In the genomic region with DNA sequence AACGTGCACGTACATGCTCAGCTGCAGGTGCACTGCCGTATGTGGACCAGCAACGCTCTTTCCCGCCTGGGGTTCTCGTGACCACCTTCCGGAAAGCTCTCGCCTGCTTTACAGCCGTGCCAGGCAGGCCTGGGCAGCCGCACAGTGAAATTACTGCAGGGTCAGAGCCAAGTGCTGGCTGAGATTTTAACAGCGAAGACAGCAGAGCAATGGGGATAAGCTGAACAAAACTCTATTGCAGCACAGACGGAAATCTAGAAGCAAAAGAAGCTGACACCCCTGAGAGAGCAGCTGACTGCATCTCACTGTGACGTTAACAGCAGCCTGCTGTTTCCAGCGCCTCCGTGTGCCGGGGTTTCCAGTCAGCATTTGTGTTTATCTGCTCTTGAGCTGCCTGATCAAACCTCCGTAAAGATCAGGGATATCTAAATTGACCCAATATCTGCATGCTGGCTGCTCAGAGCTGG, we compare ENCODE assay signal across 10 cellular contexts.
A peak's percentile ranks its signal among the peaks of the same experiment; 100 is the strongest.
DNase-seq lines count a peak whose midpoint lies in the region; ATAC-seq lines count a peak whose summit lies in the region.
"Had no signal": no experiment of that assay in that cellular context is flagged by ENCODE, and none has a peak within 500 bp of the region (broad histone marks: within the 10 kb centered on the region; RNA-seq: fewer than 3 reads in every experiment).

No MANE protein-coding gene starts in this region.

- DNase-seq in NCI-H187 treated with DMSO at 0.1 percent for 48 hours (lab: John Stamatoyannopoulos, UW) (peak; percentile 19), dermis blood vessel endothelial cell (peak; percentile 3), mesenchymal stem cell (no peak), mesenteric fat pad (ENCODE audit: low spot score) (no peak)

- H3K27ac Mint-ChIP-seq in activated T-helper 17 cell treated with anti-CD3 and anti-CD28 coated beads, Interleukin-2, amount 50 U/mL, for 72 hours: no peak overlapping the region
- H3K27ac Mint-ChIP-seq: stimulated activated naive CD8-positive, alpha-beta T cell treated with anti-CD3 and anti-CD28 coated beads, Interleukin-15, Interleukin-2, amounts not matched to agents 100 ng/mL and 50 ng/mL, for 24 hours; T-helper 1 cell treated with Interleukin-12 subunit alpha and Interleukin-12 subunit beta and Interleukin-4 antibody, amounts not matched to agents 30 μg/mL and 1 μg/mL, for 36 hours had no signal

- H3K9me3 Mint-ChIP-seq in activated T-helper 17 cell treated with anti-CD3 and anti-CD28 coated beads, Interleukin-2, amount 50 U/mL, for 72 hours: no peaks in the 10 kb centered on the region
- H3K9me3 Mint-ChIP-seq: stimulated activated naive CD8-positive, alpha-beta T cell treated with anti-CD3 and anti-CD28 coated beads, Interleukin-15, Interleukin-2, amounts not matched to agents 100 ng/mL and 50 ng/mL, for 24 hours; T-helper 1 cell treated with Interleukin-12 subunit alpha and Interleukin-12 subunit beta and Interleukin-4 antibody, amounts not matched to agents 30 μg/mL and 1 μg/mL, for 36 hours had no signal

- H3K27ac ChIP-seq in mesenchymal stem cell (ENCODE audit: low read length, poor library complexity, severe bottlenecking) (no peak overlapping the region), stomach smooth muscle (ENCODE audit: low read length) (peak overlapping the region; percentile 88)

- no peak overlapping the region for H3K4ac ChIP-seq in mesenchymal stem cell (ENCODE audit: low read depth in 1 of 2, low read length in 2 of 2)

- no peaks in the 10 kb centered on the region for H3K9me3 ChIP-seq in mesenchymal stem cell (ENCODE audit: control insufficient read depth, low read length)
- H3K9me3 ChIP-seq in stomach smooth muscle (ENCODE audit: control insufficient read depth in 2 of 2, low read length in 2 of 2): no peaks in the 10 kb centered on the region

- no peak overlapping the region for H3K14ac ChIP-seq in mesenchymal stem cell (ENCODE audit: low read length in 2 of 2)

- H2AFZ ChIP-seq in mesenchymal stem cell (ENCODE audit: low read depth, low read length): no peak overlapping the region

- H3K9ac ChIP-seq in mesenchymal stem cell (ENCODE audit: low read length) (peak overlapping the region; percentile 75), stomach smooth muscle (ENCODE audit: low read length in 2 of 2) (peak overlapping the region; percentile 55 to 58)

- WGBS in mesenchymal stem cell: 92% methylated on average over 17 of the region's 17 CpGs

- H3K27me3 Mint-ChIP-seq in activated T-helper 17 cell treated with anti-CD3 and anti-CD28 coated beads, Interleukin-2, amount 50 U/mL, for 72 hours: no peaks in the 10 kb centered on the region

- H3K36me3 Mint-ChIP-seq in activated T-helper 17 cell treated with anti-CD3 and anti-CD28 coated beads, Interleukin-2, amount 50 U/mL, for 72 hours (ENCODE audit: low read depth): no peaks in the 10 kb centered on the region

- no peak overlapping the region for H2BK12ac ChIP-seq in mesenchymal stem cell (ENCODE audit: low read length in 2 of 2)

- peaks cover 14% of the 10 kb centered on the region for H3K4me1 Mint-ChIP-seq in activated T-helper 17 cell treated with anti-CD3 and anti-CD28 coated beads, Interleukin-2, amount 50 U/mL, for 72 hours

- no peaks in the 10 kb centered on the region for H3K27me3 ChIP-seq in mesenchymal stem cell (ENCODE audit: control insufficient read depth in 1 of 2, insufficient read depth in 1 of 2, low read length in 2 of 2)
- H3K27me3 ChIP-seq in stomach smooth muscle (ENCODE audit: control insufficient read depth in 1 of 2, insufficient read depth in 2 of 2, low read length in 2 of 2): no peaks in the 10 kb centered on the region

- no peak overlapping the region for H3K4me2 ChIP-seq in mesenchymal stem cell (ENCODE audit: low read length, poor library complexity, severe bottlenecking)

- no peak overlapping the region for H3K18ac ChIP-seq in mesenchymal stem cell (ENCODE audit: low read depth in 1 of 2, low read length in 2 of 2)

- no peak overlapping the region for H2BK120ac ChIP-seq in mesenchymal stem cell (ENCODE audit: low read depth, low read length)

- H2AK5ac ChIP-seq in mesenchymal stem cell (ENCODE audit: low read length, severe bottlenecking): no peak overlapping the region

- peaks cover 26 to 46% of the 10 kb centered on the region in 2 experiments for H3K36me3 ChIP-seq in mesenchymal stem cell (ENCODE audit: control insufficient read depth in 1 of 2, insufficient read depth in 2 of 2, low read depth in 1 of 2, low read length in 2 of 2)
- H3K36me3 ChIP-seq in stomach smooth muscle (ENCODE audit: control insufficient read depth in 2 of 2, insufficient read depth in 2 of 2, low read length in 2 of 2): peaks cover 0 to 4% of the 10 kb centered on the region in 2 donors

- H3K23ac ChIP-seq in mesenchymal stem cell (ENCODE audit: low read length in 2 of 2): no peak overlapping the region

- H2BK15ac ChIP-seq in mesenchymal stem cell (ENCODE audit: low read depth, poor library complexity, severe bottlenecking): no peak overlapping the region

- peaks cover 66% of the 10 kb centered on the region for H3K79me1 ChIP-seq in mesenchymal stem cell (replicated peaks; ENCODE audit: low read length, poor library complexity, severe bottlenecking)

- no peak overlapping the region for H2BK5ac ChIP-seq in mesenchymal stem cell (ENCODE audit: low read depth, low read length, poor library complexity, severe bottlenecking)

- H3K4me1 ChIP-seq in mesenchymal stem cell (ENCODE audit: control insufficient read depth, insufficient read depth, low read depth, low read length): peaks cover 13% of the 10 kb centered on the region
- H3K4me1 ChIP-seq in stomach smooth muscle (ENCODE audit: control insufficient read depth, insufficient read depth, low read length): peaks cover 53% of the 10 kb centered on the region

- H3K4me3 Mint-ChIP-seq in activated T-helper 17 cell treated with anti-CD3 and anti-CD28 coated beads, Interleukin-2, amount 50 U/mL, for 72 hours: no peak overlapping the region
- H3K4me3 Mint-ChIP-seq: stimulated activated naive CD8-positive, alpha-beta T cell treated with anti-CD3 and anti-CD28 coated beads, Interleukin-15, Interleukin-2, amounts not matched to agents 100 ng/mL and 50 ng/mL, for 24 hours; T-helper 1 cell treated with Interleukin-12 subunit alpha and Interleukin-12 subunit beta and Interleukin-4 antibody, amounts not matched to agents 30 μg/mL and 1 μg/mL, for 36 hours had no signal

- no peak overlapping the region for H3K4me3 ChIP-seq in mesenchymal stem cell (ENCODE audit: insufficient read depth in 1 of 2, low read depth in 1 of 2, low read length in 2 of 2)
- peak overlapping the region; percentile 55 to 61 for H3K4me3 ChIP-seq in stomach smooth muscle (ENCODE audit: low read length in 2 of 2)

- no peak for ATAC-seq in GM18873 (IDR thresholded peaks at IDR 0.05; ENCODE audit: low FRiP score, unreplicated experiment)
- no peak for ATAC-seq in HG02870 (IDR thresholded peaks at IDR 0.05; ENCODE audit: unreplicated experiment)
- ATAC-seq in activated T-helper 17 cell treated with anti-CD3 and anti-CD28 coated beads, Interleukin-2, amount 50 U/mL, for 72 hours (replicated peaks): no peak

- H4K91ac ChIP-seq in mesenchymal stem cell (ENCODE audit: low read length): no peak overlapping the region

- H4K8ac ChIP-seq in mesenchymal stem cell (ENCODE audit: low read length): no peak overlapping the region

Comparison
In these comparisons a context has a peak if more than half of its experiments do, and no peak if none do; other contexts are left out.
1. DNase-seq: peak in NCI-H187 treated with DMSO at 0.1 percent for 48 hours (single experiment) and dermis blood vessel endothelial cell (single experiment); none in mesenchymal stem cell (single experiment) and mesenteric fat pad (single experiment).
2. H3K4me3 ChIP-seq: peak in stomach smooth muscle (2 of 2); none in mesenchymal stem cell (0 of 2).